Comparison of ENCODE assay signal across 21 cellular contexts in the genomic region with DNA sequence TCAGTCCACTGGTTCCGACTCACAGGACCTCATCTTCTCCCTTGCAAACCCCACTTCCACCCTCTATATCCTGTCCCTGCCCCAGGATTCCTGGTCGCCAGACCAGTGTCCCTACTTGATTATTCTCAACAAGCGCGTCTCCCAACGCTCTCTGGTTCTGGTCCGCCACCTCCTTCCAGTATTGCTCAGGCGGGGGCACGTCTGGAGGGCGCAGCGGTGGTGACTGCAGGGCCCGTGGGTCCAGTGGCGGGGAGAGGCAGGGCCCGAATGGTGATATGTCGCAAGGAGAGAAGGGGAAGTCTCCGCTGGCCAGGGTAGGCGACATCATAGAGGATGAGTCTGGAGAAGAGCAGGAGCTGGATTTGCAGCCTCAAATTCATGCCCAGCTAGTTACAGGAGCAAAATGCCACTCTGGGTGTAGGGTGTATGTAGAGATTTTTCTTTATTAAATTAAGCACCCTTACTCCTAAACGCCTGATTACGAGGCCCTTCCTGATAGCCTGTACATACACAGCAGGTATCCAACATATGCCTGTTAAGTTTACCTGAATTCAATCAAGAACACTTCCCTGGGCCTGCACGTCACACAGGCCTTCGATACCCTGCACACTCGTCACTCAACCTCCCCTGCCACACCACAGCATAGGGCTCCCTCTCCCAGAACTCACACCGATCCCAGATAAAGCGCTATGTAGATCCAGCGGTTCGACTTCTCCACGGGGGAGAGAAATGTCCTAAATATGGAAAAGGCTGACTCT. TPM values are rescaled to one million over a fixed set of nuclear protein-coding genes. Genes with fewer than 3 reads are reported as not detected.
DNase-seq lines count a peak whose midpoint lies in the region; ATAC-seq and TF ChIP-seq lines count a peak whose summit lies in the region.
"Had no signal": no experiment of that assay in that cellular context is flagged by ENCODE, and none has a peak within 500 bp of the region (broad histone marks: within the 10 kb centered on the region; RNA-seq: fewer than 3 reads in every experiment).

No MANE protein-coding gene starts in this region.

- peaks cover 95% of the 10 kb centered on the region for H3K27me3 ChIP-seq in CD4-positive, alpha-beta T cell (ENCODE audit: control insufficient read depth, insufficient read depth, low read length)

- H3K27ac ChIP-seq in CD4-positive, alpha-beta T cell (ENCODE audit: low read depth, low read length), result no peak overlapping the region
- H3K27ac ChIP-seq: brain microvascular endothelial cell, gastroesophageal sphincter, left lung, Peyer's patch, thoracic aorta, WERI-Rb-1 had no signal

- peaks cover 47% of the 10 kb centered on the region for H3K4me1 Mint-ChIP-seq in CD4-positive, alpha-beta T cell (ENCODE audit: low read depth)
- peaks cover 29% of the 10 kb centered on the region for H3K4me1 Mint-ChIP-seq in activated naive CD8-positive, alpha-beta T cell treated with anti-CD3 and anti-CD28 coated beads for 36 hours
- peaks cover 17 to 44% (median 39%) of the 10 kb centered on the region in 4 donors for H3K4me1 Mint-ChIP-seq in naive thymus-derived CD8-positive, alpha-beta T cell

- CTCF ChIA-PET in CD4-positive, alpha-beta T cell (lab: Charles Lee), result no interaction called here

- no peak overlapping the region for H3K27ac Mint-ChIP-seq in CD4-positive, alpha-beta T cell
- peak overlapping the region; percentile 8 for H3K27ac Mint-ChIP-seq in activated naive CD8-positive, alpha-beta T cell treated with anti-CD3 and anti-CD28 coated beads for 36 hours
- H3K27ac Mint-ChIP-seq in naive thymus-derived CD8-positive, alpha-beta T cell, result peak overlapping the region in 1 of 10 donors; percentile 15
- H3K27ac Mint-ChIP-seq: dendritic cell treated with granulocyte-macrophage colony-stimulating factor and Interleukin-4, amounts not matched to agents 40 ng/mL and 50 ng/mL, for 4 days had no signal

- H3K4me3 Mint-ChIP-seq in CD4-positive, alpha-beta T cell, result peak overlapping the region; percentile 72
- H3K4me3 Mint-ChIP-seq in activated naive CD8-positive, alpha-beta T cell treated with anti-CD3 and anti-CD28 coated beads for 36 hours, result no peak overlapping the region
- H3K4me3 Mint-ChIP-seq in naive thymus-derived CD8-positive, alpha-beta T cell, result peak overlapping the region in 9 of 10 donors; percentile 6 to 80 (median 58)

- intact Hi-C loops in CD4-positive, alpha-beta T cell (cut with DNase I, micrococcal nuclease), result no loop called here

- H3K9me3 ChIP-seq in CD4-positive, alpha-beta T cell (ENCODE audit: control insufficient read depth, low read length), result no peaks in the 10 kb centered on the region
- H3K9me3 ChIP-seq: BE2C, gastroesophageal sphincter, left lung, Peyer's patch, thoracic aorta had no signal

- no peaks in the 10 kb centered on the region for H3K36me3 Mint-ChIP-seq in CD4-positive, alpha-beta T cell (ENCODE audit: low read depth)
- no peaks in the 10 kb centered on the region for H3K36me3 Mint-ChIP-seq in activated naive CD8-positive, alpha-beta T cell treated with anti-CD3 and anti-CD28 coated beads for 36 hours
- H3K36me3 Mint-ChIP-seq in naive thymus-derived CD8-positive, alpha-beta T cell, result peaks cover 0 to 2% (median 0%) of the 10 kb centered on the region in 3 donors

- in situ Hi-C loops in GM13977 (cut with MboI; ENCODE audit: low pct_unique_long_range_greater_than_20kb, low sequenced_read_pairs, unreplicated experiment), result no loop called here

- POLR2A ChIA-PET in CD4-positive, alpha-beta T cell (lab: Charles Lee), result no interaction called here
- POLR2A ChIA-PET in naive thymus-derived CD8-positive, alpha-beta T cell (lab: Charles Lee), result no interaction called here

- no peak for ATAC-seq in CD4-positive, alpha-beta T cell (ENCODE audit: poor library complexity)
- no peak for ATAC-seq in naive thymus-derived CD8-positive, alpha-beta T cell
- ATAC-seq: gastroesophageal sphincter, K562, left lung had no signal

- peaks cover 86% of the 10 kb centered on the region for H3K27me3 Mint-ChIP-seq in CD4-positive, alpha-beta T cell
- peaks cover 87% of the 10 kb centered on the region for H3K27me3 Mint-ChIP-seq in activated naive CD8-positive, alpha-beta T cell treated with anti-CD3 and anti-CD28 coated beads for 36 hours
- peaks cover 46 to 91% (median 73%) of the 10 kb centered on the region in 5 donors for H3K27me3 Mint-ChIP-seq in naive thymus-derived CD8-positive, alpha-beta T cell

- no peaks in the 10 kb centered on the region for H3K9me3 Mint-ChIP-seq in CD4-positive, alpha-beta T cell
- H3K9me3 Mint-ChIP-seq in activated naive CD8-positive, alpha-beta T cell treated with anti-CD3 and anti-CD28 coated beads for 36 hours, result no peaks in the 10 kb centered on the region
- peaks cover 0 to 4% (median 0%) of the 10 kb centered on the region in 9 donors for H3K9me3 Mint-ChIP-seq in naive thymus-derived CD8-positive, alpha-beta T cell
- H3K9me3 Mint-ChIP-seq: dendritic cell treated with granulocyte-macrophage colony-stimulating factor and Interleukin-4, amounts not matched to agents 40 ng/mL and 50 ng/mL, for 4 days had no signal

- DNase-seq in CD4-positive, alpha-beta T cell, result no peak
- peak; percentile 32 for DNase-seq in GM13977 (ENCODE audit: low spot score)
- DNase-seq in activated naive CD8-positive, alpha-beta T cell treated with anti-CD3 and anti-CD28 coated beads for 36 hours, result no peak
- no peak for DNase-seq in naive thymus-derived CD8-positive, alpha-beta T cell
- DNase-seq in activated CD4-positive, CD25-positive, alpha-beta regulatory T cell treated with anti-CD3 and anti-CD28 coated beads, Interleukin-2, amount 50 U/mL, for 72 hours, result no peak
- DNase-seq in GM03348 (ENCODE audit: low spot score), result no peak
- no peak for DNase-seq in NCI-H2196 (lab: John Stamatoyannopoulos, UW; ENCODE audit: unreplicated experiment)
- DNase-seq: BE2C; brain microvascular endothelial cell; left lung; NCI-H1105; NCI-H774; Peyer's patch; small intestine; stimulated activated CD4-positive, alpha-beta T cell treated with anti-CD3 and anti-CD28 coated beads, Interleukin-4, amount 100 ng/mL, for 24 hours; WERI-Rb-1 had no signal

- TF ChIP-seq CTCF in CD4-positive, alpha-beta T cell (IDR thresholded peaks at IDR 0.05), result no peak
- no peak for TF ChIP-seq CTCF in GM13977 (IDR thresholded peaks at IDR 0.05; ENCODE audit: extremely low read depth, insufficient read depth, missing control alignments)

RNA-seq across cellular contexts. Expression of a gene that starts 4.9 kb away (rescaled TPM):
- not detected for total RNA-seq in CD4-positive, alpha-beta T cell
- total RNA-seq in activated naive CD8-positive, alpha-beta T cell treated with anti-CD3 and anti-CD28 coated beads for 36 hours, result under 1 TPM; 0.31 to 0.32 TPM
- not detected for total RNA-seq in naive thymus-derived CD8-positive, alpha-beta T cell
- not detected for polyA plus RNA-seq in naive thymus-derived CD8-positive, alpha-beta T cell
- total RNA-seq: gastroesophageal sphincter, left lung, Peyer's patch, thoracic aorta had no signal
- polyA plus RNA-seq: small intestine had no signal

RNA-seq across cellular contexts. Expression of a gene that starts 11.2 kb away (rescaled TPM):
- total RNA-seq in CD4-positive, alpha-beta T cell, result not detected
- under 1 TPM in 1 of 2 experiments, not detected in 1; 0.14 TPM for total RNA-seq in activated naive CD8-positive, alpha-beta T cell treated with anti-CD3 and anti-CD28 coated beads for 36 hours
- not detected for total RNA-seq in naive thymus-derived CD8-positive, alpha-beta T cell
- not detected for polyA plus RNA-seq in naive thymus-derived CD8-positive, alpha-beta T cell
- total RNA-seq: gastroesophageal sphincter had no signal

RNA-seq across cellular contexts. Expression of a gene that starts 49.3 kb away (rescaled TPM):
- not detected for total RNA-seq in CD4-positive, alpha-beta T cell
- not detected for total RNA-seq in activated naive CD8-positive, alpha-beta T cell treated with anti-CD3 and anti-CD28 coated beads for 36 hours
- total RNA-seq in naive thymus-derived CD8-positive, alpha-beta T cell, result not detected
- polyA plus RNA-seq in naive thymus-derived CD8-positive, alpha-beta T cell, result not detected
- total RNA-seq: epithelial cell of proximal tubule, gastroesophageal sphincter, K562, left lung, Peyer's patch, thoracic aorta had no signal
- polyA plus RNA-seq: small intestine had no signal
